11 cellular contexts compared by ENCODE assay signal in genomic region chr9:110996436-110997224, GRCh38. TPM values are rescaled to one million over a fixed set of nuclear protein-coding genes. Genes with fewer than 3 reads are reported as not detected.
DNase-seq lines count a peak whose midpoint lies in the region; ATAC-seq and TF ChIP-seq lines count a peak whose summit lies in the region.
"Had no signal": no experiment of that assay in that cellular context is flagged by ENCODE, and none has a peak within 500 bp of the region (broad histone marks: within the 10 kb centered on the region; RNA-seq: fewer than 3 reads in every experiment).

No MANE protein-coding gene starts in this region.

- H3K4me2 ChIP-seq in skeletal muscle satellite cell (ENCODE audit: low read length) = peak overlapping the region; percentile 56

- TF ChIP-seq CTCF in AG09319 (IDR thresholded peaks at IDR 0.05; ENCODE audit: low read depth, low read length) = no peak
- TF ChIP-seq CTCF in foreskin fibroblast (IDR thresholded peaks at IDR 0.05; ENCODE audit: low read depth, low read length) = no peak

- DNase-seq in AG09319 (ENCODE audit: extremely low read depth, low read depth) = peak; percentile 82
- peak; percentile 93 for DNase-seq in adipocyte (ENCODE audit: low read depth)
- DNase-seq in foreskin fibroblast = peak; percentile 83 to 94
- DNase-seq in SW 1271 (lab: John Stamatoyannopoulos, UW) = no peak
- DNase-seq in T-helper 1 cell = no peak
- DNase-seq in pons (ENCODE audit: low spot score) = no peak
- DNase-seq: CD4-positive, alpha-beta memory T cell; NCI-H1417 treated with DMSO at 0.1 percent for 48 hours had no signal

- peaks cover 91% of the 10 kb centered on the region for H3K4me1 ChIP-seq in adipocyte (ENCODE audit: control insufficient read depth, insufficient read depth, low read length)
- H3K4me1 ChIP-seq in skeletal muscle satellite cell (ENCODE audit: control insufficient read depth, insufficient read depth, low read length) = peaks cover 80% of the 10 kb centered on the region

- H3K27me3 ChIP-seq in adipocyte (replicated peaks; ENCODE audit: control insufficient read depth, insufficient read depth, low read length) (no peaks in the 10 kb centered on the region), skeletal muscle satellite cell (ENCODE audit: control insufficient read depth, insufficient read depth, low read length) (no peaks in the 10 kb centered on the region)

- H3K36me3 ChIP-seq in adipocyte (ENCODE audit: control insufficient read depth, insufficient read depth, low read length, severe bottlenecking) = no peaks in the 10 kb centered on the region
- H3K36me3 ChIP-seq in skeletal muscle satellite cell (ENCODE audit: insufficient read depth, low read length) = peaks cover 18% of the 10 kb centered on the region

- H3K4me3 ChIP-seq in adipocyte (ENCODE audit: low read length) (peak overlapping the region; percentile 57), foreskin fibroblast (ENCODE audit: low read depth in 1 of 2, low read length in 2 of 2) (no peak overlapping the region), skeletal muscle satellite cell (ENCODE audit: low read length) (peak overlapping the region; percentile 47)

- no peaks in the 10 kb centered on the region for H3K9me3 ChIP-seq in adipocyte (ENCODE audit: control insufficient read depth, low read length)
- H3K9me3 ChIP-seq in skeletal muscle satellite cell (replicated peaks; ENCODE audit: low read length) = no peaks in the 10 kb centered on the region

- no peak for ATAC-seq in GM21786 (IDR thresholded peaks at IDR 0.05; ENCODE audit: unreplicated experiment)
- ATAC-seq: stimulated activated memory B cell treated with anti-CD40 and anti-IgM and Interleukin-4, amounts not matched to agents 10 μg/mL and 1 μg/mL and 100 μg/mL, for 72 hours had no signal

- H3K9ac ChIP-seq in adipocyte (ENCODE audit: low read length) (peak overlapping the region; percentile 45), skeletal muscle satellite cell (ENCODE audit: low read depth, low read length) (peak overlapping the region; percentile 53)

RNA-seq across cellular contexts. Expression of gene LPAR1, which starts 41.6 kb away (rescaled TPM):
- total RNA-seq in skeletal muscle satellite cell (2012; rRNA removed) = 91.3 and 120 TPM in 2 replicates

Comparison
In these comparisons a context has a peak if more than half of its experiments do, and no peak if none do; other contexts are left out.
1. DNase-seq: peak in AG09319 (single experiment), adipocyte (single experiment) and foreskin fibroblast (2 of 2); none in SW 1271 (0 of 2), T-helper 1 cell (0 of 5) and pons (single experiment).
2. H3K4me3 ChIP-seq: peak in adipocyte (single experiment) and skeletal muscle satellite cell (single experiment); none in foreskin fibroblast (0 of 2).